1 cellular context compared by ENCODE assay signal in genomic region chr10:43078175-43078985, GRCh38.
TF ChIP-seq lines count a peak whose summit lies in the region.

No MANE protein-coding gene starts in this region.

TF ChIP-seq in HCT116, 20 proteins besides CTCF, POLR2A, EP300 and RAD21 (continued from another document):
- TF ChIP-seq, protein P1, sequence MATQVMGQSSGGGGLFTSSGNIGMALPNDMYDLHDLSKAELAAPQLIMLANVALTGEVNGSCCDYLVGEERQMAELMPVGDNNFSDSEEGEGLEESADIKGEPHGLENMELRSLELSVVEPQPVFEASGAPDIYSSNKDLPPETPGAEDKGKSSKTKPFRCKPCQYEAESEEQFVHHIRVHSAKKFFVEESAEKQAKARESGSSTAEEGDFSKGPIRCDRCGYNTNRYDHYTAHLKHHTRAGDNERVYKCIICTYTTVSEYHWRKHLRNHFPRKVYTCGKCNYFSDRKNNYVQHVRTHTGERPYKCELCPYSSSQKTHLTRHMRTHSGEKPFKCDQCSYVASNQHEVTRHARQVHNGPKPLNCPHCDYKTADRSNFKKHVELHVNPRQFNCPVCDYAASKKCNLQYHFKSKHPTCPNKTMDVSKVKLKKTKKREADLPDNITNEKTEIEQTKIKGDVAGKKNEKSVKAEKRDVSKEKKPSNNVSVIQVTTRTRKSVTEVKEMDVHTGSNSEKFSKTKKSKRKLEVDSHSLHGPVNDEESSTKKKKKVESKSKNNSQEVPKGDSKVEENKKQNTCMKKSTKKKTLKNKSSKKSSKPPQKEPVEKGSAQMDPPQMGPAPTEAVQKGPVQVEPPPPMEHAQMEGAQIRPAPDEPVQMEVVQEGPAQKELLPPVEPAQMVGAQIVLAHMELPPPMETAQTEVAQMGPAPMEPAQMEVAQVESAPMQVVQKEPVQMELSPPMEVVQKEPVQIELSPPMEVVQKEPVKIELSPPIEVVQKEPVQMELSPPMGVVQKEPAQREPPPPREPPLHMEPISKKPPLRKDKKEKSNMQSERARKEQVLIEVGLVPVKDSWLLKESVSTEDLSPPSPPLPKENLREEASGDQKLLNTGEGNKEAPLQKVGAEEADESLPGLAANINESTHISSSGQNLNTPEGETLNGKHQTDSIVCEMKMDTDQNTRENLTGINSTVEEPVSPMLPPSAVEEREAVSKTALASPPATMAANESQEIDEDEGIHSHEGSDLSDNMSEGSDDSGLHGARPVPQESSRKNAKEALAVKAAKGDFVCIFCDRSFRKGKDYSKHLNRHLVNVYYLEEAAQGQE (IDR thresholded peaks at IDR 0.05; ENCODE audit: low read depth): no peak
- TF ChIP-seq FOSL1 (IDR thresholded peaks at IDR 0.05; ENCODE audit: low read depth): no peak
- TF ChIP-seq ATF3 (IDR thresholded peaks at IDR 0.05): no peak
- TF ChIP-seq YY1 (IDR thresholded peaks at IDR 0.05; ENCODE audit: extremely low read depth, insufficient replicate concordance, low read depth, low read length): no peak
- no peak for TF ChIP-seq CBX3 (IDR thresholded peaks at IDR 0.05; ENCODE audit: low read depth)
TF ChIP-seq in HCT116: peak in this region for 0.
